ENCODE assay signal across 2 cellular contexts in the genomic region with DNA sequence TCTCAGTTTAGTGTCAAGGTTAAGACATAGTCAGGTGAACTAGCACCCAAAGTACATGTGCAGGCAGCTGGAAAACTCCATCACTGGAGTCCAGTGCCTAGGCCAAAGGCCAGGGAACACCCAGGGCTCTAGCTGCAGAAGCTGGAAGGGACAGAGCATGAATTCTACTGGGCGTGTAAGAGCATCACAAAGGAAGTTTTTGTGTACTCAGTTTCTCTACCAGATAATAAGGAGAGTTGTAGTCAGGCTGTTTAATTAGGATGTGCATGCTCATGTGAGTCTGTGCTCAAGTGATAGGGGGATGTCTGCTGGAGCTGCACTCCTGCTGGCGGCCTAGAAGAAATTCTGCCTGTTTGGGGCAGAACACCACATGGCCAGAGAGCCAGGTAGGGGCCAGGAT.
TF ChIP-seq lines count a peak whose summit lies in the region.

No MANE protein-coding gene starts in this region.

TF ChIP-seq in HepG2, 621 proteins besides CTCF, POLR2A, EP300 and RAD21:
- TF ChIP-seq CBX5 (CRISPR knock-in tag; IDR thresholded peaks at IDR 0.05; ENCODE audit: borderline replicate concordance) (no peak), JDP2 (CRISPR knock-in tag; IDR thresholded peaks at IDR 0.05; ENCODE audit: borderline replicate concordance) (no peak), ZNF296 (CRISPR knock-in tag; conservative IDR thresholded peaks at IDR 0.05) (no peak), YEATS2 (CRISPR knock-in tag; IDR thresholded peaks at IDR 0.05; ENCODE audit: borderline replicate concordance) (no peak), NR2C2 (CRISPR knock-in tag; IDR thresholded peaks at IDR 0.05; ENCODE audit: borderline replicate concordance) (no peak), CREB1 (IDR thresholded peaks at IDR 0.05) (no peak), CREB1 (CRISPR knock-in tag; IDR thresholded peaks at IDR 0.05) (no peak), RBM22 (optimal IDR thresholded peaks at IDR 0.05; ENCODE audit: low read length) (no peak), ZBTB21 (CRISPR knock-in tag; IDR thresholded peaks at IDR 0.05) (no peak), AGO1 (IDR thresholded peaks at IDR 0.05; ENCODE audit: low read depth, low read length, poor library complexity, severe bottlenecking) (no peak), KMT2A (CRISPR knock-in tag; IDR thresholded peaks at IDR 0.05) (no peak), ZNF224 (CRISPR knock-in tag; IDR thresholded peaks at IDR 0.05) (no peak), NONO (IDR thresholded peaks at IDR 0.05) (no peak), NONO (CRISPR knock-in tag; conservative IDR thresholded peaks at IDR 0.05) (no peak)
- TF ChIP-seq, protein P1, sequence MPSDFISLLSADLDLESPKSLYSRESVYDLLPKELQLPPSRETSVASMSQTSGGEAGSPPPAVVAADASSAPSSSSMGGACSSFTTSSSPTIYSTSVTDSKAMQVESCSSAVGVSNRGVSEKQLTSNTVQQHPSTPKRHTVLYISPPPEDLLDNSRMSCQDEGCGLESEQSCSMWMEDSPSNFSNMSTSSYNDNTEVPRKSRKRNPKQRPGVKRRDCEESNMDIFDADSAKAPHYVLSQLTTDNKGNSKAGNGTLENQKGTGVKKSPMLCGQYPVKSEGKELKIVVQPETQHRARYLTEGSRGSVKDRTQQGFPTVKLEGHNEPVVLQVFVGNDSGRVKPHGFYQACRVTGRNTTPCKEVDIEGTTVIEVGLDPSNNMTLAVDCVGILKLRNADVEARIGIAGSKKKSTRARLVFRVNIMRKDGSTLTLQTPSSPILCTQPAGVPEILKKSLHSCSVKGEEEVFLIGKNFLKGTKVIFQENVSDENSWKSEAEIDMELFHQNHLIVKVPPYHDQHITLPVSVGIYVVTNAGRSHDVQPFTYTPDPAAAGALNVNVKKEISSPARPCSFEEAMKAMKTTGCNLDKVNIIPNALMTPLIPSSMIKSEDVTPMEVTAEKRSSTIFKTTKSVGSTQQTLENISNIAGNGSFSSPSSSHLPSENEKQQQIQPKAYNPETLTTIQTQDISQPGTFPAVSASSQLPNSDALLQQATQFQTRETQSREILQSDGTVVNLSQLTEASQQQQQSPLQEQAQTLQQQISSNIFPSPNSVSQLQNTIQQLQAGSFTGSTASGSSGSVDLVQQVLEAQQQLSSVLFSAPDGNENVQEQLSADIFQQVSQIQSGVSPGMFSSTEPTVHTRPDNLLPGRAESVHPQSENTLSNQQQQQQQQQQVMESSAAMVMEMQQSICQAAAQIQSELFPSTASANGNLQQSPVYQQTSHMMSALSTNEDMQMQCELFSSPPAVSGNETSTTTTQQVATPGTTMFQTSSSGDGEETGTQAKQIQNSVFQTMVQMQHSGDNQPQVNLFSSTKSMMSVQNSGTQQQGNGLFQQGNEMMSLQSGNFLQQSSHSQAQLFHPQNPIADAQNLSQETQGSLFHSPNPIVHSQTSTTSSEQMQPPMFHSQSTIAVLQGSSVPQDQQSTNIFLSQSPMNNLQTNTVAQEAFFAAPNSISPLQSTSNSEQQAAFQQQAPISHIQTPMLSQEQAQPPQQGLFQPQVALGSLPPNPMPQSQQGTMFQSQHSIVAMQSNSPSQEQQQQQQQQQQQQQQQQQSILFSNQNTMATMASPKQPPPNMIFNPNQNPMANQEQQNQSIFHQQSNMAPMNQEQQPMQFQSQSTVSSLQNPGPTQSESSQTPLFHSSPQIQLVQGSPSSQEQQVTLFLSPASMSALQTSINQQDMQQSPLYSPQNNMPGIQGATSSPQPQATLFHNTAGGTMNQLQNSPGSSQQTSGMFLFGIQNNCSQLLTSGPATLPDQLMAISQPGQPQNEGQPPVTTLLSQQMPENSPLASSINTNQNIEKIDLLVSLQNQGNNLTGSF (CRISPR knock-in tag; IDR thresholded peaks at IDR 0.05), result no peak
- TF ChIP-seq, protein P2, sequence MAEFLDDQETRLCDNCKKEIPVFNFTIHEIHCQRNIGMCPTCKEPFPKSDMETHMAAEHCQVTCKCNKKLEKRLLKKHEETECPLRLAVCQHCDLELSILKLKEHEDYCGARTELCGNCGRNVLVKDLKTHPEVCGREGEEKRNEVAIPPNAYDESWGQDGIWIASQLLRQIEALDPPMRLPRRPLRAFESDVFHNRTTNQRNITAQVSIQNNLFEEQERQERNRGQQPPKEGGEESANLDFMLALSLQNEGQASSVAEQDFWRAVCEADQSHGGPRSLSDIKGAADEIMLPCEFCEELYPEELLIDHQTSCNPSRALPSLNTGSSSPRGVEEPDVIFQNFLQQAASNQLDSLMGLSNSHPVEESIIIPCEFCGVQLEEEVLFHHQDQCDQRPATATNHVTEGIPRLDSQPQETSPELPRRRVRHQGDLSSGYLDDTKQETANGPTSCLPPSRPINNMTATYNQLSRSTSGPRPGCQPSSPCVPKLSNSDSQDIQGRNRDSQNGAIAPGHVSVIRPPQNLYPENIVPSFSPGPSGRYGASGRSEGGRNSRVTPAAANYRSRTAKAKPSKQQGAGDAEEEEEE (CRISPR knock-in tag; IDR thresholded peaks at IDR 0.05; ENCODE audit: borderline replicate concordance), result no peak
- TF ChIP-seq, protein P3, sequence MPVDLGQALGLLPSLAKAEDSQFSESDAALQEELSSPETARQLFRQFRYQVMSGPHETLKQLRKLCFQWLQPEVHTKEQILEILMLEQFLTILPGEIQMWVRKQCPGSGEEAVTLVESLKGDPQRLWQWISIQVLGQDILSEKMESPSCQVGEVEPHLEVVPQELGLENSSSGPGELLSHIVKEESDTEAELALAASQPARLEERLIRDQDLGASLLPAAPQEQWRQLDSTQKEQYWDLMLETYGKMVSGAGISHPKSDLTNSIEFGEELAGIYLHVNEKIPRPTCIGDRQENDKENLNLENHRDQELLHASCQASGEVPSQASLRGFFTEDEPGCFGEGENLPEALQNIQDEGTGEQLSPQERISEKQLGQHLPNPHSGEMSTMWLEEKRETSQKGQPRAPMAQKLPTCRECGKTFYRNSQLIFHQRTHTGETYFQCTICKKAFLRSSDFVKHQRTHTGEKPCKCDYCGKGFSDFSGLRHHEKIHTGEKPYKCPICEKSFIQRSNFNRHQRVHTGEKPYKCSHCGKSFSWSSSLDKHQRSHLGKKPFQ (CRISPR knock-in tag; IDR thresholded peaks at IDR 0.05; ENCODE audit: insufficient replicate concordance), result no peak
TF ChIP-seq in HepG2: peak in this region for 0.

TF ChIP-seq in GM12891, 5 proteins besides CTCF, POLR2A, EP300 and RAD21:
- TF ChIP-seq POLR2AphosphoS5 (IDR thresholded peaks at IDR 0.05; ENCODE audit: low read depth, low read length), result no peak
- no peak for TF ChIP-seq PAX5 (IDR thresholded peaks at IDR 0.05; ENCODE audit: insufficient read depth, low read length, severe bottlenecking)
- no peak for TF ChIP-seq SPI1 (IDR thresholded peaks at IDR 0.05; ENCODE audit: low read depth, low read length)
- no peak for TF ChIP-seq POU2F2 (IDR thresholded peaks at IDR 0.05; ENCODE audit: low read depth, low read length)
- no peak for TF ChIP-seq TAF1 (IDR thresholded peaks at IDR 0.05; ENCODE audit: low read depth, low read length)
